In the genomic region with DNA sequence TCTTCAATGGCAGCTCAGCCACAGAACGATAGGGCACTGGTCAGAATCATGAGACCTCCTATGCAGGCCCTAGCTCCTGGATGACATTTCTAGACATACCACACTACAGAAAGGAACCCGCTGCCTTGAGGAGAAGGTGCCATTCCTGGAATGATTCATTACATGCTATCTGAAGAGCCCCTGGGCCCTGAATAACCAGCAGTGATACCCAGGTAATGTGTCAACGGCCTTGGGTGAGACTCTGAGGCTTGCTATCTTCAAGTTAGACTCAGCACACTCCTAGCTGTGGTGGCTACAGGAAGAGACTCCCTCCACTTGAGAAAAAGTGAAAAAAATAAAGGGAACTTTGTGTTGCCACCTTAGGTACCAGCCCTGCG, we compare ENCODE assay signal across 22 cellular contexts.
"Had no signal": no experiment of that assay in that cellular context is flagged by ENCODE, and none has a peak within 500 bp of the region (broad histone marks: within the 10 kb centered on the region; RNA-seq: fewer than 3 reads in every experiment).

No MANE protein-coding gene starts in this region.

- H3K27ac ChIP-seq: adrenal gland, breast epithelium, colonic mucosa, KMS-11, SK-N-MC, VCaP had no signal

- H3K9me3 ChIP-seq: adrenal gland, colonic mucosa had no signal

- H3K27me3 Mint-ChIP-seq: activated naive CD8-positive, alpha-beta T cell had no signal

- H3K27ac Mint-ChIP-seq: activated CD8-positive, alpha-beta memory T cell treated with anti-CD3 and anti-CD28 coated beads, Interleukin-2, amount 10 ng/mL, durations not matched to agents 7 days and 5 days; activated naive CD8-positive, alpha-beta T cell had no signal

- H3K27me3 ChIP-seq: adrenal gland, breast epithelium, colonic mucosa had no signal

- H3K36me3 Mint-ChIP-seq: activated CD8-positive, alpha-beta memory T cell treated with anti-CD3 and anti-CD28 coated beads, Interleukin-2, amount 10 ng/mL, durations not matched to agents 7 days and 5 days; activated naive CD8-positive, alpha-beta T cell had no signal

- H3K4me2 ChIP-seq: KMS-11 had no signal

- ATAC-seq: activated CD8-positive, alpha-beta memory T cell treated with anti-CD3 and anti-CD28 coated beads, Interleukin-2, amount 10 ng/mL, durations not matched to agents 7 days and 5 days; Right ventricle myocardium inferior had no signal

- H3K36me3 ChIP-seq: adrenal gland, breast epithelium, colonic mucosa had no signal

- H3K4me3 Mint-ChIP-seq: activated CD8-positive, alpha-beta memory T cell treated with anti-CD3 and anti-CD28 coated beads, Interleukin-2, amount 10 ng/mL, durations not matched to agents 7 days and 5 days; activated naive CD8-positive, alpha-beta T cell had no signal

- H3K9ac ChIP-seq: KMS-11 had no signal

- DNase-seq: activated CD4-positive, CD25-positive, alpha-beta regulatory T cell; activated CD8-positive, alpha-beta memory T cell treated with anti-CD3 and anti-CD28 coated beads, Interleukin-2, amount 10 ng/mL, durations not matched to agents 7 days and 5 days; activated effector memory CD4-positive, alpha-beta T cell treated with Interleukin-2 at 50 U/mL for 16 hours; activated naive CD4-positive, alpha-beta T cell; adrenal gland; anterior cingulate cortex; caudate nucleus; colonic mucosa; NCI-H1092; NCI-H1417; NCI-H1930; NCI-H2171; NCI-H226; NCI-H510A; NCI-H69; T-helper 1 cell had no signal

- H3K4me1 ChIP-seq: adrenal gland, breast epithelium, colonic mucosa had no signal

- H3K4me3 ChIP-seq: adrenal gland, breast epithelium, colonic mucosa, SK-N-MC had no signal
